ENCODE assay signal across 13 cellular contexts in genomic region chr3:181715601-181716340, GRCh38. TPM values are rescaled to one million over a fixed set of nuclear protein-coding genes. Genes with fewer than 3 reads are reported as not detected.
DNase-seq lines count a peak whose midpoint lies in the region; ATAC-seq lines count a peak whose summit lies in the region.
"Had no signal": no experiment of that assay in that cellular context is flagged by ENCODE, and none has a peak within 500 bp of the region (broad histone marks: within the 10 kb centered on the region; RNA-seq: fewer than 3 reads in every experiment).

No MANE protein-coding gene starts in this region.

- H3K36me3 ChIP-seq in ectodermal cell (ENCODE audit: control insufficient read depth, insufficient read depth, low read length) (peaks cover 11% of the 10 kb centered on the region), mucosa of stomach (ENCODE audit: control insufficient read depth, insufficient read depth, low read length) (no peaks in the 10 kb centered on the region)
- H3K36me3 ChIP-seq: right atrium auricular region had no signal

- peak overlapping the region; percentile 81 for H3K9ac ChIP-seq in mucosa of stomach (ENCODE audit: low read length)

- H3K4me1 ChIP-seq in ectodermal cell (ENCODE audit: control insufficient read depth, insufficient read depth, low read length) (peaks cover 48% of the 10 kb centered on the region), mucosa of stomach (ENCODE audit: control insufficient read depth, insufficient read depth, low read length) (peaks cover 18% of the 10 kb centered on the region)

- no peak for ATAC-seq in GM18868 (IDR thresholded peaks at IDR 0.05; ENCODE audit: unreplicated experiment)
- ATAC-seq: activated CD8-positive, alpha-beta memory T cell treated with anti-CD3 and anti-CD28 coated beads, Interleukin-2, amount 10 ng/mL, durations not matched to agents 7 days and 5 days had no signal

- 0 to 1% methylated on average over 12 to 14 of the region's 15 CpGs for WGBS in ectodermal cell, 2 experiments

- peak overlapping the region; percentile 89 for H3K27ac ChIP-seq in ectodermal cell (ENCODE audit: insufficient read depth, low read depth, low read length, poor library complexity, severe bottlenecking)
- H3K27ac ChIP-seq: right atrium auricular region had no signal

- H3K9me3 ChIP-seq in ectodermal cell (ENCODE audit: control insufficient read depth, low read length) (no peaks in the 10 kb centered on the region), mucosa of stomach (ENCODE audit: control insufficient read depth, low read length) (no peaks in the 10 kb centered on the region)
- H3K9me3 ChIP-seq: right atrium auricular region had no signal

- H3K27me3 ChIP-seq in ectodermal cell (ENCODE audit: control insufficient read depth, insufficient read depth, low read length, poor library complexity, severe bottlenecking) (peaks cover 12% of the 10 kb centered on the region), mucosa of stomach (ENCODE audit: control insufficient read depth, insufficient read depth, low read length) (peaks cover 45% of the 10 kb centered on the region)

- DNase-seq in DMS53 treated with DMSO at 0.1 percent for 48 hours (lab: John Stamatoyannopoulos, UW; ENCODE audit: unreplicated experiment) (peak; percentile 31), NCI-H446 treated with DMSO at 0.1 percent for 48 hours (lab: John Stamatoyannopoulos, UW) (peak; percentile 11), HK-2 (ENCODE audit: unreplicated experiment) (no peak)
- no peak for DNase-seq in activated CD8-positive, alpha-beta memory T cell treated with anti-CD3 and anti-CD28 coated beads, Interleukin-2, amount 50 U/mL, for 4 hours
- DNase-seq in activated CD4-positive, alpha-beta T cell treated with anti-CD3 and anti-CD28 coated beads, Interleukin-2, amount 50 U/mL, for 4 hours: no peak
- DNase-seq: activated CD8-positive, alpha-beta memory T cell treated with anti-CD3 and anti-CD28 coated beads, Interleukin-2, amount 10 ng/mL, durations not matched to agents 7 days and 5 days; activated naive CD4-positive, alpha-beta T cell treated with Interleukin-2 at 50 U/mL for 16 hours; GOT3; stimulated activated naive CD4-positive, alpha-beta T cell had no signal

- H3K4me3 ChIP-seq in ectodermal cell (ENCODE audit: insufficient read depth, low read depth, low read length) (peak overlapping the region; percentile 97), mucosa of stomach (ENCODE audit: low read length) (peak overlapping the region; percentile 49)
- H3K4me3 ChIP-seq: right atrium auricular region had no signal

RNA-seq across cellular contexts. Expression of gene SOX2, which starts 4.0 kb away (rescaled TPM):
- 253 TPM for polyA plus RNA-seq in ectodermal cell (2013, experiment 1 of 4)
- 302 TPM for polyA plus RNA-seq in ectodermal cell (2013, experiment 2 of 4)
- polyA plus RNA-seq in ectodermal cell (2013, experiment 3 of 4): 273 TPM
- 302 TPM for polyA plus RNA-seq in ectodermal cell (2013, experiment 4 of 4)

Comparison
In these comparisons a context has a peak if more than half of its experiments do, and no peak if none do; other contexts are left out.
1. DNase-seq: peak in DMS53 treated with DMSO at 0.1 percent for 48 hours (single experiment) and NCI-H446 treated with DMSO at 0.1 percent for 48 hours (single experiment); none in activated CD8-positive, alpha-beta memory T cell treated with anti-CD3 and anti-CD28 coated beads, Interleukin-2, amount 50 U/mL, for 4 hours (single experiment), activated CD4-positive, alpha-beta T cell treated with anti-CD3 and anti-CD28 coated beads, Interleukin-2, amount 50 U/mL, for 4 hours (0 of 2) and HK-2 (single experiment).